ENCODE assay signal across 8 cellular contexts in the genomic region with DNA sequence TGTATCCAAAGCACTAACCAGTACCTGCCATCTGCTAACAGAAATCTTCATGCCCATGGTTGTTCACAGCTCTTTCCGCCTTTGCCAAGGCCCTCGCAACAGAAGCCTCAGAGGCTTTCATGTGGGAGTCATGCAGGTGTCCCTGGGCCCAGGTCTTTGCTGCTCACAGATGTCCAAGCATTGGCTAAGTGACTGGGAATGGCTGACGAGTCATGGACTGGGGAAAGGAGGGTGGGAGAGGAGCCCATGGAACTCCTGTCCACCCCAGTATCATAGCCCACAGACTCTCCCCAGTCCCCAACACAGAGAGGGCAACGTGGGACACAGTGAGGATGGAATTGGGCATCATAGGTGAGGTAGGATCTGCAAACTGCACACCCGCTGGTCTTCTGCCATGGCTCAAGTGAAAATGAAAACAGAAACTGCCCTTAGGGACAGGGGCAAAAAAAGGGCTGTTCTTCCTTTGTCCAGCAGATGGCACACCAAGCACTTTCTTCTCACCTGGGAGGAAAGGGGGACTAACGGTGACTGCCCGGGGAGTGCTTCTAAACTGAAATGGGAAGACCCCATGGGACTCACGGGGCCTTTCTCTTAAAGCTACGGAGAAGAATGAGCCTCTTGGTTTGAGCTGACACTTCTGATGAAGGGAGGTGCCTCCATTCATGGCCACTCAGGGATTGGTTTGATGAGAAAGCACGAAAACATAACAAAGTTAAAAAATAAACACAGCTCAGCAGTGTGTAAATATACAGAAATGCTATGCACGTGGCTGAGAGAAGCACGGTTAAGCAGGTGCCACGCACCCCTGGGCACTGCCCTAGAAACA. TPM values are rescaled to one million over a fixed set of nuclear protein-coding genes. Genes with fewer than 3 reads are reported as not detected.
DNase-seq lines count a peak whose midpoint lies in the region; ATAC-seq, FAIRE-seq and TF ChIP-seq lines count a peak whose summit lies in the region.

No MANE protein-coding gene starts in this region.

- WGBS in gastroesophageal sphincter (ENCODE audit: low coverage in 1 of 2), 2 donors = 5 to 21% methylated on average over 8 to 10 of the region's 13 CpGs

- H3K9me3 ChIP-seq in Peyer's patch (no peaks in the 10 kb centered on the region), gastroesophageal sphincter (no peaks in the 10 kb centered on the region), parathyroid adenoma (ENCODE audit: control insufficient read depth, low read length) (no peaks in the 10 kb centered on the region), uterus (no peaks in the 10 kb centered on the region)

- H3K36me3 ChIP-seq in Peyer's patch (no peaks in the 10 kb centered on the region), gastroesophageal sphincter (no peaks in the 10 kb centered on the region), parathyroid adenoma (ENCODE audit: control insufficient read depth, insufficient read depth, low read length) (no peaks in the 10 kb centered on the region), uterus (no peaks in the 10 kb centered on the region)

- TF ChIP-seq CTCF in Peyer's patch (IDR thresholded peaks at IDR 0.05) (peak; percentile 70 to 84 (median 82)), gastroesophageal sphincter (IDR thresholded peaks at IDR 0.05) (peak; percentile 71 to 88 (median 74)), parathyroid adenoma (IDR thresholded peaks at IDR 0.05) (peak; percentile 65), uterus (IDR thresholded peaks at IDR 0.05) (peak; percentile 69 to 81 (median 74))

- peak overlapping the region; percentile 78 for H2AFZ ChIP-seq in parathyroid adenoma

- DNase-seq in G401 (ENCODE audit: low spot score) (peak; percentile 71), HTR-8/SVneo (ENCODE audit: insufficient read length, low spot score) (peak; percentile 65), Peyer's patch (peak; percentile 65 to 91 (median 71)), uterus (peak; percentile 65)
- peak; percentile 54 for DNase-seq in activated T-helper 9 cell treated with anti-CD3 and anti-CD28 coated beads, Interleukin-2, amount 50 U/mL, for 16 hours (ENCODE audit: low read depth)

- no peak overlapping the region for H3K9ac ChIP-seq in parathyroid adenoma

- no peak for FAIRE-seq in HTR-8/SVneo (lab: Jason Lieb, UNC)

- H3K4me3 ChIP-seq in Peyer's patch (peak overlapping the region in 2 of 4 donors; percentile 34 to 43), gastroesophageal sphincter (peak overlapping the region; percentile 8 to 13), parathyroid adenoma (ENCODE audit: low read depth, low read length) (no peak overlapping the region), uterus (no peak overlapping the region)

- no peak for TF ChIP-seq EP300 in gastroesophageal sphincter (IDR thresholded peaks at IDR 0.05)

- peak overlapping the region; percentile 55 for H3K4me2 ChIP-seq in parathyroid adenoma (ENCODE audit: low read length)

- H3K27me3 ChIP-seq in Peyer's patch (no peaks in the 10 kb centered on the region), gastroesophageal sphincter (no peaks in the 10 kb centered on the region), parathyroid adenoma (ENCODE audit: control insufficient read depth, insufficient read depth, low read length) (no peaks in the 10 kb centered on the region), uterus (no peaks in the 10 kb centered on the region)

- H3K27ac ChIP-seq in Peyer's patch (no peak overlapping the region), gastroesophageal sphincter (no peak overlapping the region), parathyroid adenoma (no peak overlapping the region), uterus (no peak overlapping the region)

- H3K4me1 ChIP-seq in Peyer's patch (peaks cover 0 to 14% (median 0%) of the 10 kb centered on the region in 4 donors), gastroesophageal sphincter (peaks cover 0 to 17% (median 3%) of the 10 kb centered on the region in 3 donors), parathyroid adenoma (peaks cover 3% of the 10 kb centered on the region), uterus (no peaks in the 10 kb centered on the region)

- in situ Hi-C loops in G401 (cut with HindIII; ENCODE audit: low sequenced_read_pairs) = no loop called here

- ATAC-seq in GM21526 (IDR thresholded peaks at IDR 0.05; ENCODE audit: low FRiP score, unreplicated experiment) (peak; percentile 77), gastroesophageal sphincter (peak; percentile 71)

- no peaks in the 10 kb centered on the region for H3K79me2 ChIP-seq in parathyroid adenoma

- peak in 1 of 2 donors; percentile 15 for TF ChIP-seq POLR2A in Peyer's patch (IDR thresholded peaks at IDR 0.05)
- TF ChIP-seq POLR2A in gastroesophageal sphincter (IDR thresholded peaks at IDR 0.05) = no peak
- no peak for TF ChIP-seq POLR2A in uterus (IDR thresholded peaks at IDR 0.05)

- intact Hi-C loops in uterus (cut with DNase I; ENCODE audit: low total_unique reads) = loop anchor here (10.0 kb wide), 1 partner anchor 310 kb away; the partner anchor contains the start of gene NEK5

RNA-seq across cellular contexts. Expression of gene DHRS12, which starts 11.1 kb away (rescaled TPM):
- total RNA-seq in G401 (2014; rRNA removed; shearing (Covaris generic)) = 11.3 and 12.1 TPM in 2 replicates
- total RNA-seq in Peyer's patch = 10 to 100 TPM in 3 of 4 donors, 1 to 10 TPM in 1; 8.1 to 21.7 (median 12.5) TPM
- 10 to 100 TPM in 3 of 4 donors, 1 to 10 TPM in 1; 9.2 to 23.3 (median 19.2) TPM for total RNA-seq in gastroesophageal sphincter
- total RNA-seq in uterus = 10 to 100 TPM in 1 of 4 donors, 1 to 10 TPM in 3; 5.4 to 18.8 (median 8.5) TPM

RNA-seq across cellular contexts. Expression of gene TMEM272, which starts 29.9 kb away (rescaled TPM):
- total RNA-seq in G401 (2014; rRNA removed; shearing (Covaris generic)) = 0.10 TPM in 1 of 2 replicates, not detected in the other
- under 1 TPM in 2 of 4 donors, not detected in 2; 0.40 to 0.57 TPM for total RNA-seq in Peyer's patch
- under 1 TPM in 2 of 4 donors, not detected in 2; 0.13 to 0.15 TPM for total RNA-seq in gastroesophageal sphincter
- total RNA-seq in uterus = under 1 TPM in 2 of 4 donors, not detected in 2; 0.14 to 0.52 TPM

RNA-seq across cellular contexts. Expression of gene CCDC70, which starts 46.7 kb away (rescaled TPM):
- not detected in 2 replicates for total RNA-seq in G401 (2014; rRNA removed; shearing (Covaris generic))
- total RNA-seq in Peyer's patch (not detected), gastroesophageal sphincter (not detected), uterus (not detected)

Comparison
In these comparisons a context has a peak if more than half of its experiments do, and no peak if none do; other contexts are left out.
1. H3K4me3 ChIP-seq: peak in gastroesophageal sphincter (2 of 2); none in parathyroid adenoma (single experiment) and uterus (0 of 2).
2. Peak in every context shown above with its lines, with median percentiles within 50 percentile points of each other: DNase-seq and CTCF ChIP-seq.